In the genomic region with DNA sequence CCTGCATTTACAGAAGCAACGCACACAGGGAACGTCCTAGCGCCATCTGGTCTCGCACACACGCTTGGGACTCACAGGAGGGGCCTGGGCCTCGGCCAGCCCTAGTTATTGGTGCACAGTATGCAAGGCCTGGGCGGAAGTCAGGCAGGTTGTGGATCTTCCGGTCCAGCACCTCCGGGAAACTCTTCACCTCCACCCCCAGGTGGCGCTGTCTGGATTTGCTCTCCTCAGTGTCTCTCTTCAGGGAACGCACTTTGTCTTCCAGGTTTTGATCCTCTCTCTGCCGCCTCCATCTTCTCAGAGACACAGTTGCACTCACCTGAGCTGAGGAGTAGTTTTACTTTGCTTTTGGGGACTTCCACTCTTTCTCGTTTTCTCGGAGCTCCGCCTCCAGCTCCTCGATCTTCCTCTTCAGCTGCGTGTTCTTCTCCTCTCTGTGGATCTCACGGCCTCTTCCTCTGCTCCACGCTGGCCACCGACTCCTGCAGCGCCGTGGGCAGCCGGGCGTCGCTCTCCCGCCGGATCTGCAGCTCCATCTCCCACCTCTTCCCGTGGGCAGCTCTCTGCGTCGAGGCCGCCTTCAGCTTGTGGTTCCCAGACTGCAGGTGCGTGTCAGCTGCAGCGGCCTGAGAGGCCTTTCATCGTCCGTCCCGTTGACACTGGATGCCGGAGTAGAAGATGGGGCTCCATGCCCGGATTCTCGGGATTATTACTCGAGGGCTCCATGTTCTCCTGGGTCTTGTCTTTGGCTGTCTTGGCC, we compare ENCODE assay signal across 8 cellular contexts.
A peak's percentile ranks its signal among the peaks of the same experiment; 100 is the strongest.
DNase-seq lines count a peak whose midpoint lies in the region; ATAC-seq and TF ChIP-seq lines count a peak whose summit lies in the region.

No MANE protein-coding gene starts in this region.

- TF ChIP-seq CTCF in GM12864 (IDR thresholded peaks at IDR 0.05; ENCODE audit: low read depth, low read length, missing control alignments): peak; percentile 50

- no peak overlapping the region for H3K4me3 ChIP-seq in GM12864 (ENCODE audit: low read depth, low read length)

- no peak for DNase-seq in GM12864 (ENCODE audit: low read depth)
- peak; percentile 45 for DNase-seq in NCI-H1694 (lab: John Stamatoyannopoulos, UW)
- DNase-seq in activated T-cell treated with anti-CD3 and anti-CD28 coated beads for 4 hours: peak; percentile 48
- DNase-seq in stimulated activated CD4-positive, alpha-beta T cell treated with anti-CD3 and anti-CD28 coated beads, Interleukin-1b, Interleukin-23, amount 100 ng/mL, for 24 hours (ENCODE audit: low read depth in 4 of 4, low spot score in 1 of 4): peak; percentile 44 to 58 (median 54)
- DNase-seq in DMS153 (lab: John Stamatoyannopoulos, UW): no peak
- DNase-seq in islet precursor cell: no peak
- no peak for DNase-seq in left lobe of liver (ENCODE audit: low spot score)

- ATAC-seq in HG02642 (IDR thresholded peaks at IDR 0.05; ENCODE audit: poor library complexity, unreplicated experiment) (no peak), left lobe of liver (no peak)

Comparison
In these comparisons a context has a peak if more than half of its experiments do, and no peak if none do; other contexts are left out.
1. DNase-seq: peak in NCI-H1694 (single experiment), activated T-cell treated with anti-CD3 and anti-CD28 coated beads for 4 hours (single experiment) and stimulated activated CD4-positive, alpha-beta T cell treated with anti-CD3 and anti-CD28 coated beads, Interleukin-1b, Interleukin-23, amount 100 ng/mL, for 24 hours (4 of 4); none in GM12864 (single experiment), DMS153 (single experiment), islet precursor cell (single experiment) and left lobe of liver (single experiment).